ENCODE assay signal across 11 cellular contexts in genomic region chr12:93526786-93527428, GRCh38. TPM values are rescaled to one million over a fixed set of nuclear protein-coding genes. Genes with fewer than 3 reads are reported as not detected.
DNase-seq lines count a peak whose midpoint lies in the region; ATAC-seq and TF ChIP-seq lines count a peak whose summit lies in the region.
"Had no signal": no experiment of that assay in that cellular context is flagged by ENCODE, and none has a peak within 500 bp of the region (broad histone marks: within the 10 kb centered on the region; RNA-seq: fewer than 3 reads in every experiment).

No MANE protein-coding gene starts in this region.

- peak; percentile 86 for ATAC-seq in left lung
- no peak for ATAC-seq in gastrocnemius medialis
- no peak for ATAC-seq in HG03457 (IDR thresholded peaks at IDR 0.05; ENCODE audit: unreplicated experiment)
- ATAC-seq: right cardiac atrium; stimulated activated effector memory CD8-positive, alpha-beta T cell treated with anti-CD3 and anti-CD28 coated beads, Interleukin-12 subunit alpha, Interleukin-12 subunit beta, amount 100 ng/mL, for 72 hours had no signal

- no peak overlapping the region for H3K4me3 ChIP-seq in AG09309 (ENCODE audit: control insufficient read depth, low read depth, low read length)
- H3K4me3 ChIP-seq in left lung: no peak overlapping the region
- no peak overlapping the region for H3K4me3 ChIP-seq in gastrocnemius medialis
- no peak overlapping the region for H3K4me3 ChIP-seq in testis

- H3K9me3 ChIP-seq in left lung: no peaks in the 10 kb centered on the region
- H3K9me3 ChIP-seq in gastrocnemius medialis: no peaks in the 10 kb centered on the region
- no peaks in the 10 kb centered on the region for H3K9me3 ChIP-seq in testis

- TF ChIP-seq POLR2A in gastrocnemius medialis (IDR thresholded peaks at IDR 0.05): no peak
- TF ChIP-seq POLR2A in testis (IDR thresholded peaks at IDR 0.05): no peak

- TF ChIP-seq CTCF in AG09309 (IDR thresholded peaks at IDR 0.05; ENCODE audit: control insufficient read depth, insufficient read depth, low read depth, low read length, missing control alignments) (no peak), left lung (IDR thresholded peaks at IDR 0.05) (no peak), gastrocnemius medialis (IDR thresholded peaks at IDR 0.05 in 4 of 5, conservative IDR thresholded peaks at IDR 0.05 in 1 of 5) (no peak), testis (IDR thresholded peaks at IDR 0.05) (no peak)

- peaks cover 0 to 10% of the 10 kb centered on the region in 2 donors for H3K4me1 ChIP-seq in left lung
- H3K4me1 ChIP-seq in gastrocnemius medialis: no peaks in the 10 kb centered on the region
- H3K4me1 ChIP-seq in testis: no peaks in the 10 kb centered on the region

- in situ Hi-C loops in gastrocnemius medialis (cut with MboI; ENCODE audit: low sequenced_read_pairs in 4 of 4): no loop called here

- no peaks in the 10 kb centered on the region for H3K36me3 ChIP-seq in left lung
- H3K36me3 ChIP-seq in gastrocnemius medialis: no peaks in the 10 kb centered on the region
- H3K36me3 ChIP-seq in testis (ENCODE audit: low read depth, missing control alignments): no peaks in the 10 kb centered on the region

- H3K27me3 ChIP-seq in left lung: no peaks in the 10 kb centered on the region
- H3K27me3 ChIP-seq in gastrocnemius medialis: no peaks in the 10 kb centered on the region
- H3K27me3 ChIP-seq in testis: no peaks in the 10 kb centered on the region

- peak; percentile 89 for DNase-seq in AG09309 (ENCODE audit: low read depth)
- peak; percentile 40 for DNase-seq in HT-29 (ENCODE audit: low spot score)
- peak; percentile 77 for DNase-seq in amniotic stem cell (lab: John Stamatoyannopoulos, UW)
- DNase-seq in left lung: no peak
- no peak for DNase-seq in gastrocnemius medialis
- DNase-seq in testis: no peak
- DNase-seq in DMS 273 (lab: John Stamatoyannopoulos, UW; ENCODE audit: unreplicated experiment): no peak
- DNase-seq: CD8-positive, alpha-beta memory T cell; right cardiac atrium had no signal

- intact Hi-C loops in left lung (cut with DNase I): no loop called here
- intact Hi-C loops in gastrocnemius medialis (cut with DNase I; ENCODE audit: low total_unique reads): no loop called here
- intact Hi-C loops in testis (cut with DNase I; ENCODE audit: low total_unique reads): no loop called here

- WGBS in testis, 2 donors: 54 to 87% methylated on average over 4 of the region's 4 CpGs

- peak overlapping the region in 1 of 2 donors; percentile 44 for H3K27ac ChIP-seq in left lung
- no peak overlapping the region for H3K27ac ChIP-seq in gastrocnemius medialis
- no peak overlapping the region for H3K27ac ChIP-seq in testis

RNA-seq across cellular contexts. Expression of gene SOCS2, which starts 45.6 kb away (rescaled TPM):
- total RNA-seq in HT-29 (2014; rRNA removed; shearing (Covaris generic)): 0.13 and 1.0 TPM in 2 replicates
- total RNA-seq in left lung (10 to 100 TPM; 15.7 to 30.4 TPM), gastrocnemius medialis (10 to 100 TPM in 1 of 4 donors, 1 to 10 TPM in 3; 4.3 to 14.9 (median 5.3) TPM), testis (10 to 100 TPM; 19.3 to 25.4 TPM)
- 24.1 TPM for polyA plus RNA-seq in testis (ENCODE audit: insufficient read depth, low read depth, low replicate concordance)

RNA-seq across cellular contexts. Expression of gene MRPL42, which starts 59.6 kb away (rescaled TPM):
- total RNA-seq in HT-29 (2014; rRNA removed; shearing (Covaris generic)): 39.5 and 43.4 TPM in 2 replicates
- total RNA-seq in left lung: 10 to 100 TPM; 59.9 to 65.6 TPM
- 10 to 100 TPM; 14.0 to 44.6 (median 34.8) TPM for total RNA-seq in gastrocnemius medialis
- 10 to 100 TPM; 38.8 to 39.6 TPM for total RNA-seq in testis
- polyA plus RNA-seq in testis (ENCODE audit: insufficient read depth, low read depth, low replicate concordance): 93.5 TPM

Comparison
In these comparisons a context has a peak if more than half of its experiments do, and no peak if none do; other contexts are left out.
1. DNase-seq: peak in AG09309 (single experiment), HT-29 (single experiment) and amniotic stem cell (single experiment); none in left lung (0 of 2), gastrocnemius medialis (0 of 2), testis (single experiment) and DMS 273 (single experiment).